In the genomic region with DNA sequence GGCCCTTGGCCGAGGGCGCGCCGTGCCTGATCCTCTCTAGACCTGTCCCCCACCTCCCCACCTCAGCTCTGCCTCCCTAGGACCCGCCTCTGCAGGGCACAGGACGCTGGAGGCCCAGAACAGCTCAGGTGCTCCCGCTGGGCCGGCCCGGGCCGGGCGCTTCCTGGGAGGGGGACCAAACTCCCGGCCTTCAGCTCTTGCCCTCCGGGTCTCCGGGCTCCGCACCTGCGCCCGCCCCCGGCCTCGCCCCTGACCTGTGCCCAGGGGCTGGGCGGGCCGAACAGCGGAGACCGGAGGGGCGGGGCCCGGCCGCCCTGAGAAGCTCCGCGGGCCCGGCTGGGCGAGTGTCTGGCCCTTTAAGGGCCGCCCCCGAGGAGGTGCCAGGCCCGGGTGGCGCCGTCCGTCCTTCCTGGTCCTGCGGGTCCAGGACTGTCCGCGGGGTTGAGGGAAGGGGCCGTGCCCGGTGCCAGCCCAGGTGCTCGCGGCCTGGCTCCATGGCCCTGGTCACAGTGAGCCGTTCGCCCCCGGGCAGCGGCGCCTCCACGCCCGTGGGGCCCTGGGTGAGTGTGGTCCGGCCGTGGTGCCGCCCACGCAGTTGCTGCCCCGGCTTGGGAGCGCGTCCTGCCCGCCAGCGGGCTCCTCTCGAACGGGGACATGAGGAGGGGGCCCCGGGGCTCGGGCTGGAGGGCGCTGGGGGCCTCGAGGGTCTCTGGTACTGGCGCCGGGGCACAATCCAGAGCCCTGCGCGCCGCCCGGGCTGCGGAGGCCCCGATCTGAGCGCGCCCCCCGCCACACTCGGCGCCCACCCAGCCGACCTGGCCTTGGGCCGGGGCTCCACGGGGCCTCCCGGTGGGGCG, we compare ENCODE assay signal across 1 cellular context.
TF ChIP-seq lines count a peak whose summit lies in the region.

A gene with protein sequence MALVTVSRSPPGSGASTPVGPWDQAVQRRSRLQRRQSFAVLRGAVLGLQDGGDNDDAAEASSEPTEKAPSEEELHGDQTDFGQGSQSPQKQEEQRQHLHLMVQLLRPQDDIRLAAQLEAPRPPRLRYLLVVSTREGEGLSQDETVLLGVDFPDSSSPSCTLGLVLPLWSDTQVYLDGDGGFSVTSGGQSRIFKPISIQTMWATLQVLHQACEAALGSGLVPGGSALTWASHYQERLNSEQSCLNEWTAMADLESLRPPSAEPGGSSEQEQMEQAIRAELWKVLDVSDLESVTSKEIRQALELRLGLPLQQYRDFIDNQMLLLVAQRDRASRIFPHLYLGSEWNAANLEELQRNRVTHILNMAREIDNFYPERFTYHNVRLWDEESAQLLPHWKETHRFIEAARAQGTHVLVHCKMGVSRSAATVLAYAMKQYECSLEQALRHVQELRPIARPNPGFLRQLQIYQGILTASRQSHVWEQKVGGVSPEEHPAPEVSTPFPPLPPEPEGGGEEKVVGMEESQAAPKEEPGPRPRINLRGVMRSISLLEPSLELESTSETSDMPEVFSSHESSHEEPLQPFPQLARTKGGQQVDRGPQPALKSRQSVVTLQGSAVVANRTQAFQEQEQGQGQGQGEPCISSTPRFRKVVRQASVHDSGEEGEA (plus strand): TSS at position 399 of the 857 bp plus-strand sequence. CDS start 96 bp downstream, at position 495.

TF ChIP-seq in HepG2, 621 proteins besides CTCF, POLR2A, EP300 and RAD21 (continued from another document and continues in another):
- TF ChIP-seq, protein P1, sequence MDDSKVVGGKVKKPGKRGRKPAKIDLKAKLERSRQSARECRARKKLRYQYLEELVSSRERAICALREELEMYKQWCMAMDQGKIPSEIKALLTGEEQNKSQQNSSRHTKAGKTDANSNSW (CRISPR knock-in tag; IDR thresholded peaks at IDR 0.05; ENCODE audit: borderline replicate concordance) = no peak
- TF ChIP-seq, protein P2, sequence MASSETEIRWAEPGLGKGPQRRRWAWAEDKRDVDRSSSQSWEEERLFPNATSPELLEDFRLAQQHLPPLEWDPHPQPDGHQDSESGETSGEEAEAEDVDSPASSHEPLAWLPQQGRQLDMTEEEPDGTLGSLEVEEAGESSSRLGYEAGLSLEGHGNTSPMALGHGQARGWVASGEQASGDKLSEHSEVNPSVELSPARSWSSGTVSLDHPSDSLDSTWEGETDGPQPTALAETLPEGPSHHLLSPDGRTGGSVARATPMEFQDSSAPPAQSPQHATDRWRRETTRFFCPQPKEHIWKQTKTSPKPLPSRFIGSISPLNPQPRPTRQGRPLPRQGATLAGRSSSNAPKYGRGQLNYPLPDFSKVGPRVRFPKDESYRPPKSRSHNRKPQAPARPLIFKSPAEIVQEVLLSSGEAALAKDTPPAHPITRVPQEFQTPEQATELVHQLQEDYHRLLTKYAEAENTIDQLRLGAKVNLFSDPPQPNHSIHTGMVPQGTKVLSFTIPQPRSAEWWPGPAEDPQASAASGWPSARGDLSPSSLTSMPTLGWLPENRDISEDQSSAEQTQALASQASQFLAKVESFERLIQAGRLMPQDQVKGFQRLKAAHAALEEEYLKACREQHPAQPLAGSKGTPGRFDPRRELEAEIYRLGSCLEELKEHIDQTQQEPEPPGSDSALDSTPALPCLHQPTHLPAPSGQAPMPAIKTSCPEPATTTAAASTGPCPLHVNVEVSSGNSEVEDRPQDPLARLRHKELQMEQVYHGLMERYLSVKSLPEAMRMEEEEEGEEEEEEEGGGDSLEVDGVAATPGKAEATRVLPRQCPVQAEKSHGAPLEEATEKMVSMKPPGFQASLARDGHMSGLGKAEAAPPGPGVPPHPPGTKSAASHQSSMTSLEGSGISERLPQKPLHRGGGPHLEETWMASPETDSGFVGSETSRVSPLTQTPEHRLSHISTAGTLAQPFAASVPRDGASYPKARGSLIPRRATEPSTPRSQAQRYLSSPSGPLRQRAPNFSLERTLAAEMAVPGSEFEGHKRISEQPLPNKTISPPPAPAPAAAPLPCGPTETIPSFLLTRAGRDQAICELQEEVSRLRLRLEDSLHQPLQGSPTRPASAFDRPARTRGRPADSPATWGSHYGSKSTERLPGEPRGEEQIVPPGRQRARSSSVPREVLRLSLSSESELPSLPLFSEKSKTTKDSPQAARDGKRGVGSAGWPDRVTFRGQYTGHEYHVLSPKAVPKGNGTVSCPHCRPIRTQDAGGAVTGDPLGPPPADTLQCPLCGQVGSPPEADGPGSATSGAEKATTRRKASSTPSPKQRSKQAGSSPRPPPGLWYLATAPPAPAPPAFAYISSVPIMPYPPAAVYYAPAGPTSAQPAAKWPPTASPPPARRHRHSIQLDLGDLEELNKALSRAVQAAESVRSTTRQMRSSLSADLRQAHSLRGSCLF (CRISPR knock-in tag; IDR thresholded peaks at IDR 0.05; ENCODE audit: borderline replicate concordance) = no peak
- TF ChIP-seq JUNB (CRISPR knock-in tag; IDR thresholded peaks at IDR 0.05; ENCODE audit: borderline replicate concordance) (no peak), PLRG1 (conservative IDR thresholded peaks at IDR 0.05) (no peak), ZNF569 (CRISPR knock-in tag; IDR thresholded peaks at IDR 0.05; ENCODE audit: borderline replicate concordance) (no peak), SOX5 (CRISPR knock-in tag; IDR thresholded peaks at IDR 0.05; ENCODE audit: borderline replicate concordance) (no peak), POLR2AphosphoS5 (IDR thresholded peaks at IDR 0.05; ENCODE audit: low read depth, low read length) (0 out of 2 replicates have a peak, but pooled peaks have one; percentile 26), ZNF350 (CRISPR knock-in tag; IDR thresholded peaks at IDR 0.05; ENCODE audit: borderline replicate concordance, low read depth) (no peak), ZNF616 (CRISPR knock-in tag; IDR thresholded peaks at IDR 0.05; ENCODE audit: low read depth) (no peak), AGO1 (IDR thresholded peaks at IDR 0.05; ENCODE audit: low read depth, low read length, poor library complexity, severe bottlenecking) (peak; percentile 94), HOXA5 (CRISPR knock-in tag; IDR thresholded peaks at IDR 0.05) (no peak), PAF1 (CRISPR knock-in tag; IDR thresholded peaks at IDR 0.05) (no peak), ZSCAN25 (CRISPR knock-in tag; IDR thresholded peaks at IDR 0.05) (peak; percentile 53), NCOA1 (CRISPR knock-in tag; IDR thresholded peaks at IDR 0.05) (no peak), HDAC2 (CRISPR knock-in tag; IDR thresholded peaks at IDR 0.05) (peak; percentile 29; the same call in 1 of the 2 replicates), HMG20B (CRISPR knock-in tag; conservative IDR thresholded peaks at IDR 0.05) (no peak)
- TF ChIP-seq, protein P3, sequence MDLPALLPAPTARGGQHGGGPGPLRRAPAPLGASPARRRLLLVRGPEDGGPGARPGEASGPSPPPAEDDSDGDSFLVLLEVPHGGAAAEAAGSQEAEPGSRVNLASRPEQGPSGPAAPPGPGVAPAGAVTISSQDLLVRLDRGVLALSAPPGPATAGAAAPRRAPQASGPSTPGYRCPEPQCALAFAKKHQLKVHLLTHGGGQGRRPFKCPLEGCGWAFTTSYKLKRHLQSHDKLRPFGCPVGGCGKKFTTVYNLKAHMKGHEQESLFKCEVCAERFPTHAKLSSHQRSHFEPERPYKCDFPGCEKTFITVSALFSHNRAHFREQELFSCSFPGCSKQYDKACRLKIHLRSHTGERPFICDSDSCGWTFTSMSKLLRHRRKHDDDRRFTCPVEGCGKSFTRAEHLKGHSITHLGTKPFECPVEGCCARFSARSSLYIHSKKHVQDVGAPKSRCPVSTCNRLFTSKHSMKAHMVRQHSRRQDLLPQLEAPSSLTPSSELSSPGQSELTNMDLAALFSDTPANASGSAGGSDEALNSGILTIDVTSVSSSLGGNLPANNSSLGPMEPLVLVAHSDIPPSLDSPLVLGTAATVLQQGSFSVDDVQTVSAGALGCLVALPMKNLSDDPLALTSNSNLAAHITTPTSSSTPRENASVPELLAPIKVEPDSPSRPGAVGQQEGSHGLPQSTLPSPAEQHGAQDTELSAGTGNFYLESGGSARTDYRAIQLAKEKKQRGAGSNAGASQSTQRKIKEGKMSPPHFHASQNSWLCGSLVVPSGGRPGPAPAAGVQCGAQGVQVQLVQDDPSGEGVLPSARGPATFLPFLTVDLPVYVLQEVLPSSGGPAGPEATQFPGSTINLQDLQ (CRISPR knock-in tag; IDR thresholded peaks at IDR 0.05) = peak; percentile 56; the same call in 1 of the 2 replicates
- TF ChIP-seq, protein P4, sequence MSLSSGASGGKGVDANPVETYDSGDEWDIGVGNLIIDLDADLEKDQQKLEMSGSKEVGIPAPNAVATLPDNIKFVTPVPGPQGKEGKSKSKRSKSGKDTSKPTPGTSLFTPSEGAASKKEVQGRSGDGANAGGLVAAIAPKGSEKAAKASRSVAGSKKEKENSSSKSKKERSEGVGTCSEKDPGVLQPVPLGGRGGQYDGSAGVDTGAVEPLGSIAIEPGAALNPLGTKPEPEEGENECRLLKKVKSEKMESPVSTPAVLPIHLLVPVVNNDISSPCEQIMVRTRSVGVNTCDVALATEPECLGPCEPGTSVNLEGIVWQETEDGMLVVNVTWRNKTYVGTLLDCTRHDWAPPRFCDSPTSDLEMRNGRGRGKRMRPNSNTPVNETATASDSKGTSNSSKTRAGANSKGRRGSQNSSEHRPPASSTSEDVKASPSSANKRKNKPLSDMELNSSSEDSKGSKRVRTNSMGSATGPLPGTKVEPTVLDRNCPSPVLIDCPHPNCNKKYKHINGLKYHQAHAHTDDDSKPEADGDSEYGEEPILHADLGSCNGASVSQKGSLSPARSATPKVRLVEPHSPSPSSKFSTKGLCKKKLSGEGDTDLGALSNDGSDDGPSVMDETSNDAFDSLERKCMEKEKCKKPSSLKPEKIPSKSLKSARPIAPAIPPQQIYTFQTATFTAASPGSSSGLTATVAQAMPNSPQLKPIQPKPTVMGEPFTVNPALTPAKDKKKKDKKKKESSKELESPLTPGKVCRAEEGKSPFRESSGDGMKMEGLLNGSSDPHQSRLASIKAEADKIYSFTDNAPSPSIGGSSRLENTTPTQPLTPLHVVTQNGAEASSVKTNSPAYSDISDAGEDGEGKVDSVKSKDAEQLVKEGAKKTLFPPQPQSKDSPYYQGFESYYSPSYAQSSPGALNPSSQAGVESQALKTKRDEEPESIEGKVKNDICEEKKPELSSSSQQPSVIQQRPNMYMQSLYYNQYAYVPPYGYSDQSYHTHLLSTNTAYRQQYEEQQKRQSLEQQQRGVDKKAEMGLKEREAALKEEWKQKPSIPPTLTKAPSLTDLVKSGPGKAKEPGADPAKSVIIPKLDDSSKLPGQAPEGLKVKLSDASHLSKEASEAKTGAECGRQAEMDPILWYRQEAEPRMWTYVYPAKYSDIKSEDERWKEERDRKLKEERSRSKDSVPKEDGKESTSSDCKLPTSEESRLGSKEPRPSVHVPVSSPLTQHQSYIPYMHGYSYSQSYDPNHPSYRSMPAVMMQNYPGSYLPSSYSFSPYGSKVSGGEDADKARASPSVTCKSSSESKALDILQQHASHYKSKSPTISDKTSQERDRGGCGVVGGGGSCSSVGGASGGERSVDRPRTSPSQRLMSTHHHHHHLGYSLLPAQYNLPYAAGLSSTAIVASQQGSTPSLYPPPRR (CRISPR knock-in tag; IDR thresholded peaks at IDR 0.05; ENCODE audit: borderline replicate concordance) = no peak
- TF ChIP-seq, protein P5, sequence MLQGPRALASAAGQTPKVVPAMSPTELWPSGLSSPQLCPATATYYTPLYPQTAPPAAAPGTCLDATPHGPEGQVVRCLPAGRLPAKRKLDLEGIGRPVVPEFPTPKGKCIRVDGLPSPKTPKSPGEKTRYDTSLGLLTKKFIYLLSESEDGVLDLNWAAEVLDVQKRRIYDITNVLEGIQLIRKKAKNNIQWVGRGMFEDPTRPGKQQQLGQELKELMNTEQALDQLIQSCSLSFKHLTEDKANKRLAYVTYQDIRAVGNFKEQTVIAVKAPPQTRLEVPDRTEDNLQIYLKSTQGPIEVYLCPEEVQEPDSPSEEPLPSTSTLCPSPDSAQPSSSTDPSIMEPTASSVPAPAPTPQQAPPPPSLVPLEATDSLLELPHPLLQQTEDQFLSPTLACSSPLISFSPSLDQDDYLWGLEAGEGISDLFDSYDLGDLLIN (CRISPR knock-in tag; IDR thresholded peaks at IDR 0.05; ENCODE audit: borderline replicate concordance) = no peak
- TF ChIP-seq, protein P6, sequence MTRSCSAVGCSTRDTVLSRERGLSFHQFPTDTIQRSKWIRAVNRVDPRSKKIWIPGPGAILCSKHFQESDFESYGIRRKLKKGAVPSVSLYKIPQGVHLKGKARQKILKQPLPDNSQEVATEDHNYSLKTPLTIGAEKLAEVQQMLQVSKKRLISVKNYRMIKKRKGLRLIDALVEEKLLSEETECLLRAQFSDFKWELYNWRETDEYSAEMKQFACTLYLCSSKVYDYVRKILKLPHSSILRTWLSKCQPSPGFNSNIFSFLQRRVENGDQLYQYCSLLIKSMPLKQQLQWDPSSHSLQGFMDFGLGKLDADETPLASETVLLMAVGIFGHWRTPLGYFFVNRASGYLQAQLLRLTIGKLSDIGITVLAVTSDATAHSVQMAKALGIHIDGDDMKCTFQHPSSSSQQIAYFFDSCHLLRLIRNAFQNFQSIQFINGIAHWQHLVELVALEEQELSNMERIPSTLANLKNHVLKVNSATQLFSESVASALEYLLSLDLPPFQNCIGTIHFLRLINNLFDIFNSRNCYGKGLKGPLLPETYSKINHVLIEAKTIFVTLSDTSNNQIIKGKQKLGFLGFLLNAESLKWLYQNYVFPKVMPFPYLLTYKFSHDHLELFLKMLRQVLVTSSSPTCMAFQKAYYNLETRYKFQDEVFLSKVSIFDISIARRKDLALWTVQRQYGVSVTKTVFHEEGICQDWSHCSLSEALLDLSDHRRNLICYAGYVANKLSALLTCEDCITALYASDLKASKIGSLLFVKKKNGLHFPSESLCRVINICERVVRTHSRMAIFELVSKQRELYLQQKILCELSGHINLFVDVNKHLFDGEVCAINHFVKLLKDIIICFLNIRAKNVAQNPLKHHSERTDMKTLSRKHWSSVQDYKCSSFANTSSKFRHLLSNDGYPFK (CRISPR knock-in tag; IDR thresholded peaks at IDR 0.05; ENCODE audit: borderline replicate concordance) = no peak
- TF ChIP-seq, protein P7, sequence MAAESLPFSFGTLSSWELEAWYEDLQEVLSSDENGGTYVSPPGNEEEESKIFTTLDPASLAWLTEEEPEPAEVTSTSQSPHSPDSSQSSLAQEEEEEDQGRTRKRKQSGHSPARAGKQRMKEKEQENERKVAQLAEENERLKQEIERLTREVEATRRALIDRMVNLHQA (CRISPR knock-in tag; IDR thresholded peaks at IDR 0.05) = no peak
- TF ChIP-seq, protein P8, sequence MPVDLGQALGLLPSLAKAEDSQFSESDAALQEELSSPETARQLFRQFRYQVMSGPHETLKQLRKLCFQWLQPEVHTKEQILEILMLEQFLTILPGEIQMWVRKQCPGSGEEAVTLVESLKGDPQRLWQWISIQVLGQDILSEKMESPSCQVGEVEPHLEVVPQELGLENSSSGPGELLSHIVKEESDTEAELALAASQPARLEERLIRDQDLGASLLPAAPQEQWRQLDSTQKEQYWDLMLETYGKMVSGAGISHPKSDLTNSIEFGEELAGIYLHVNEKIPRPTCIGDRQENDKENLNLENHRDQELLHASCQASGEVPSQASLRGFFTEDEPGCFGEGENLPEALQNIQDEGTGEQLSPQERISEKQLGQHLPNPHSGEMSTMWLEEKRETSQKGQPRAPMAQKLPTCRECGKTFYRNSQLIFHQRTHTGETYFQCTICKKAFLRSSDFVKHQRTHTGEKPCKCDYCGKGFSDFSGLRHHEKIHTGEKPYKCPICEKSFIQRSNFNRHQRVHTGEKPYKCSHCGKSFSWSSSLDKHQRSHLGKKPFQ (CRISPR knock-in tag; IDR thresholded peaks at IDR 0.05; ENCODE audit: insufficient replicate concordance) = peak; percentile 6
- TF ChIP-seq, protein P9, sequence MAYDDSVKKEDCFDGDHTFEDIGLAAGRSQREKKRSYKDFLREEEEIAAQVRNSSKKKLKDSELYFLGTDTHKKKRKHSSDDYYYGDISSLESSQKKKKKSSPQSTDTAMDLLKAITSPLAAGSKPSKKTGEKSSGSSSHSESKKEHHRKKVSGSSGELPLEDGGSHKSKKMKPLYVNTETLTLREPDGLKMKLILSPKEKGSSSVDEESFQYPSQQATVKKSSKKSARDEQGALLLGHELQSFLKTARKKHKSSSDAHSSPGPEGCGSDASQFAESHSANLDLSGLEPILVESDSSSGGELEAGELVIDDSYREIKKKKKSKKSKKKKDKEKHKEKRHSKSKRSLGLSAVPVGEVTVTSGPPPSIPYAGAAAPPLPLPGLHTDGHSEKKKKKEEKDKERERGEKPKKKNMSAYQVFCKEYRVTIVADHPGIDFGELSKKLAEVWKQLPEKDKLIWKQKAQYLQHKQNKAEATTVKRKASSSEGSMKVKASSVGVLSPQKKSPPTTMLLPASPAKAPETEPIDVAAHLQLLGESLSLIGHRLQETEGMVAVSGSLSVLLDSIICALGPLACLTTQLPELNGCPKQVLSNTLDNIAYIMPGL (CRISPR knock-in tag; IDR thresholded peaks at IDR 0.05; ENCODE audit: borderline replicate concordance in 1 of 2, low read depth in 1 of 2) = peak in 1 of 2 experiments; percentile 66; a peak in 3 of 4 replicates
